ENCODE assay signal across 9 cellular contexts in the genomic region with DNA sequence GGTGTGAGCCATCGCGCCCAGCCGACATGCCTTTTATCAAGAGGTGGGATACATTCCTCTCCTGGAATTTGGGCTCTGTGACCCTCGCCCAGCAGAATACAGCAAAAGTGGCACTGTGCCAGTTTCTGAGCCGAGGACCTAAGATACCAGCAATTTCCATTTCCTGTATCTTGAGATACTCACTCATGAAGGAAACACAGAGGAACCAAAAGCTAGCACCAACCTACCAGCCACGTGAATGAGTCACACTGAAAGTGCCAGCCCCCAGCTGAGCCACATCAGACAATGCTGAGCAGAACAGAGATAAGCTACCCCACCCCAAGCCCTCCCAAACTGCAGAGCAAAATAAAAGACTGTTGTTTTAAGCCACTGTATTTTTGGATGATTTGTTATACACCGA. TPM values are rescaled to one million over a fixed set of nuclear protein-coding genes. Genes with fewer than 3 reads are reported as not detected.
DNase-seq lines count a peak whose midpoint lies in the region; ATAC-seq, FAIRE-seq and TF ChIP-seq lines count a peak whose summit lies in the region.
"Had no signal": no experiment of that assay in that cellular context is flagged by ENCODE, and none has a peak within 500 bp of the region (broad histone marks: within the 10 kb centered on the region; RNA-seq: fewer than 3 reads in every experiment).

No MANE protein-coding gene starts in this region.

- H3K9me3 Mint-ChIP-seq in activated T-helper 17 cell treated with anti-CD3 and anti-CD28 coated beads, Interleukin-2, amount 50 U/mL, for 72 hours: no peaks in the 10 kb centered on the region

- H3K36me3 ChIP-seq in Panc1 (ENCODE audit: control insufficient read depth, insufficient read depth, low read length): no peaks in the 10 kb centered on the region
- peaks cover 1 to 20% of the 10 kb centered on the region in 2 experiments; a peak in 4 of 5 replicates for H3K36me3 ChIP-seq in HepG2 (replicated peaks in 1 of 2; ENCODE audit: control insufficient read depth in 1 of 2, insufficient read depth in 2 of 2, low read length in 2 of 2)
- H3K36me3 ChIP-seq in right atrium auricular region: peaks cover 7% of the 10 kb centered on the region
- H3K36me3 ChIP-seq: thoracic aorta had no signal

- H3K36me3 Mint-ChIP-seq in activated T-helper 17 cell treated with anti-CD3 and anti-CD28 coated beads, Interleukin-2, amount 50 U/mL, for 72 hours (ENCODE audit: low read depth): peaks cover 40% of the 10 kb centered on the region

- no peak for TF ChIP-seq CTCF in Panc1 (IDR thresholded peaks at IDR 0.05)
- no peak for TF ChIP-seq CTCF in HepG2 (CRISPR knock-in tag; IDR thresholded peaks at IDR 0.05)
- TF ChIP-seq CTCF in right atrium auricular region (IDR thresholded peaks at IDR 0.05): no peak

- H3K9me3 ChIP-seq in Panc1 (ENCODE audit: control insufficient read depth, insufficient read depth, low read depth, low read length) (no peaks in the 10 kb centered on the region), HepG2 (ENCODE audit: low read length) (no peaks in the 10 kb centered on the region), right atrium auricular region (no peaks in the 10 kb centered on the region)
- H3K9me3 ChIP-seq: thoracic aorta had no signal

- H3K4me1 ChIP-seq in Panc1 (ENCODE audit: control insufficient read depth, insufficient read depth, low read length) (no peaks in the 10 kb centered on the region), HepG2 (ENCODE audit: insufficient read depth, low read length) (peaks cover 16% of the 10 kb centered on the region), right atrium auricular region (peaks cover 0 to 4% of the 10 kb centered on the region in 2 donors)

- FAIRE-seq in HepG2 (lab: Jason Lieb, UNC): no peak

- in situ Hi-C loops in Panc1 (cut with HindIII; ENCODE audit: low pct_unique_long_range_greater_than_20kb, low sequenced_read_pairs): no loop called here
- in situ Hi-C loops in HepG2 (cut with HindIII; ENCODE audit: extremely low pct_ligation_motif_present, low pct_unique_long_range_greater_than_20kb): no loop called here

- 92% methylated on average over 7 of the region's 7 CpGs for WGBS in HepG2 (ENCODE audit: low lambda C conversion rate)

- TF ChIP-seq EP300 in HepG2 (IDR thresholded peaks at IDR 0.05; ENCODE audit: low read depth in 2 of 2, low read length in 2 of 2): no peak
- no peak for TF ChIP-seq EP300 in HepG2 (CRISPR knock-in tag; IDR thresholded peaks at IDR 0.05; ENCODE audit: borderline replicate concordance)

- no peak for TF ChIP-seq RAD21 in HepG2 (CRISPR knock-in tag; IDR thresholded peaks at IDR 0.05)

- H2AFZ ChIP-seq in HepG2 (ENCODE audit: low read length): no peak overlapping the region

- H3K9ac ChIP-seq in HepG2 (ENCODE audit: insufficient read depth, low read depth, low read length): no peak overlapping the region

- no peaks in the 10 kb centered on the region for H3K27me3 Mint-ChIP-seq in activated T-helper 17 cell treated with anti-CD3 and anti-CD28 coated beads, Interleukin-2, amount 50 U/mL, for 72 hours

- DNase-seq in Panc1 (ENCODE audit: low read depth, low spot score): no peak
- DNase-seq in HepG2 (ENCODE audit: low spot score): peak; percentile 10
- peak; percentile 77 for DNase-seq in stimulated activated naive CD8-positive, alpha-beta T cell treated with anti-CD3 and anti-CD28 coated beads, Interleukin-15, Interleukin-2, amounts not matched to agents 100 U/mL and 50 U/mL, for 24 hours
- DNase-seq in right atrium auricular region (ENCODE audit: low spot score): no peak
- DNase-seq in NCI-H1417 (lab: John Stamatoyannopoulos, UW): no peak

- H4K20me1 ChIP-seq in HepG2 (ENCODE audit: insufficient read depth, low read length): no peaks in the 10 kb centered on the region

- intact Hi-C loops in Panc1 (cut with micrococcal nuclease; ENCODE audit: unreplicated experiment) (no loop called here), HepG2 (cut with micrococcal nuclease; ENCODE audit: unreplicated experiment) (no loop called here)

- H3K4me1 Mint-ChIP-seq in activated T-helper 17 cell treated with anti-CD3 and anti-CD28 coated beads, Interleukin-2, amount 50 U/mL, for 72 hours: peaks cover 9% of the 10 kb centered on the region

- ATAC-seq in GM18519 (IDR thresholded peaks at IDR 0.05; ENCODE audit: low FRiP score, unreplicated experiment): peak; percentile 90
- ATAC-seq in HG02884 (IDR thresholded peaks at IDR 0.05; ENCODE audit: unreplicated experiment): peak; percentile 95
- peak; percentile 65; the same call in 1 of the 2 replicates for ATAC-seq in Panc1
- peak; percentile 100 for ATAC-seq in activated T-helper 17 cell treated with anti-CD3 and anti-CD28 coated beads, Interleukin-2, amount 50 U/mL, for 72 hours (replicated peaks)
- no peak for ATAC-seq in HepG2
- ATAC-seq in stimulated activated naive CD8-positive, alpha-beta T cell treated with anti-CD3 and anti-CD28 coated beads, Interleukin-15, Interleukin-2, amounts not matched to agents 100 U/mL and 50 U/mL, for 24 hours: peak; percentile 100

- CTCF ChIA-PET in Panc1 (lab: Charles Lee) (interaction anchor here (0.9 kb wide), 1 partner anchor 23 kb away, joined by 4 read pairs; no protein-coding TSS in a partner anchor), HepG2 (lab: Yijun Ruan, JAX; ENCODE audit: low intra/inter-chr PET ratio, low total read pairs) (no interaction called here)

- H3K4me3 ChIP-seq in Panc1 (ENCODE audit: low read depth in 2 of 2, low read length in 2 of 2) (no peak overlapping the region), HepG2 (replicated peaks in 1 of 3; ENCODE audit: insufficient read depth in 1 of 3, low read depth in 2 of 3, low read length in 3 of 3) (no peak overlapping the region), right atrium auricular region (no peak overlapping the region)
- H3K4me3 ChIP-seq: thoracic aorta had no signal

- peak overlapping the region; percentile 65 for H3K27ac Mint-ChIP-seq in activated T-helper 17 cell treated with anti-CD3 and anti-CD28 coated beads, Interleukin-2, amount 50 U/mL, for 72 hours

- peak overlapping the region; percentile 52 for H3K4me3 Mint-ChIP-seq in activated T-helper 17 cell treated with anti-CD3 and anti-CD28 coated beads, Interleukin-2, amount 50 U/mL, for 72 hours

- BruUV-seq in Panc1 (replicated peaks; lab: Mats Ljungman, UMichigan) (no TSS peak), HepG2 (replicated peaks; lab: Mats Ljungman, UMichigan) (no TSS peak)

- H3K27me3 ChIP-seq in Panc1 (ENCODE audit: control insufficient read depth, insufficient read depth, low read length): no peaks in the 10 kb centered on the region
- H3K27me3 ChIP-seq in HepG2 (ENCODE audit: control insufficient read depth in 1 of 2, insufficient read depth in 2 of 2, low read length in 2 of 2): no peaks in the 10 kb centered on the region; a peak in 1 of 5 replicates
- no peaks in the 10 kb centered on the region for H3K27me3 ChIP-seq in right atrium auricular region

- TF ChIP-seq POLR2A in HepG2 (IDR thresholded peaks at IDR 0.05; ENCODE audit: insufficient read depth in 1 of 2, low read depth in 2 of 2, low read length in 2 of 2): no peak

- no peak overlapping the region for H3K27ac ChIP-seq in Panc1 (ENCODE audit: low read length)
- H3K27ac ChIP-seq in HepG2 (ENCODE audit: extremely low read length, insufficient read depth, low read length): no peak overlapping the region
- H3K27ac ChIP-seq in right atrium auricular region: no peak overlapping the region
- H3K27ac ChIP-seq: thoracic aorta had no signal

- no peaks in the 10 kb centered on the region for H3K79me2 ChIP-seq in HepG2 (ENCODE audit: insufficient read depth, low read length)

- no peak overlapping the region for H3K4me2 ChIP-seq in HepG2 (ENCODE audit: low read depth, low read length)

- POLR2A ChIA-PET in Panc1 (lab: Charles Lee): no interaction called here
- POLR2A ChIA-PET in HepG2 (lab: Yijun Ruan, JAX): no interaction called here

TF ChIP-seq in HepG2, 621 proteins besides CTCF, POLR2A, EP300 and RAD21 (continues in another document):
- TF ChIP-seq NR2C2 (CRISPR knock-in tag; IDR thresholded peaks at IDR 0.05; ENCODE audit: borderline replicate concordance): no peak

RNA-seq across cellular contexts. Expression of a gene that starts 56.3 kb away (rescaled TPM):
- total RNA-seq in Panc1 (2021; ENCODE audit: unreplicated experiment): 44.1 TPM
- polyA plus RNA-seq in Panc1 (2012; ENCODE audit: insufficient read length): 12.1 TPM
- total RNA-seq in activated T-helper 17 cell treated with anti-CD3 and anti-CD28 coated beads, Interleukin-2, amount 50 U/mL, for 72 hours: 10 to 100 TPM; 25.6 to 29.2 TPM
- total RNA-seq in HepG2 (2016; rRNA removed; fragmentation: Illumina TruSeq; extraction: Trizol): 31.0 and 43.6 TPM in 2 replicates
- total RNA-seq in HepG2 (2016; cell fraction: cytosol; rRNA removed; fragmentation: Illumina TruSeq; extraction: Trizol; ENCODE audit: low read depth): 9.3 and 13.6 TPM in 2 replicates
- 29.9 and 40.9 TPM in 2 replicates for total RNA-seq in HepG2 (2016; cell fraction: insoluble cytoplasmic fraction; rRNA removed; fragmentation: Illumina TruSeq; extraction: Trizol)
- 23.6 and 25.5 TPM in 2 replicates for total RNA-seq in HepG2 (2016; cell fraction: membrane; rRNA removed; fragmentation: Illumina TruSeq; extraction: Trizol)
- total RNA-seq in HepG2 (2016; cell fraction: nucleus; rRNA removed; fragmentation: Illumina TruSeq; extraction: Trizol): 35.3 and 37.2 TPM in 2 replicates
- polyA plus RNA-seq in HepG2 (2011; rRNA removed): 10.6 and 14.2 TPM in 2 replicates
- polyA plus RNA-seq in HepG2 (2011; cell fraction: cytosol; rRNA removed): 3.9 and 5.9 TPM in 2 replicates
- polyA plus RNA-seq in HepG2 (2011; cell fraction: nucleus; rRNA removed): 6.9 and 7.8 TPM in 2 replicates
- 8.3 and 12.1 TPM in 2 replicates for polyA plus RNA-seq in HepG2 (2012)
- polyA plus RNA-seq in HepG2 (2016; cell fraction: cytosol; fragmentation: Illumina TruSeq; extraction: Trizol; ENCODE audit: low read depth): 2.5 and 3.3 TPM in 2 replicates
- polyA plus RNA-seq in HepG2 (2016; cell fraction: insoluble cytoplasmic fraction; fragmentation: Illumina TruSeq; extraction: Trizol; ENCODE audit: low read depth): 18.3 and 18.5 TPM in 2 replicates
- 7.7 and 8.5 TPM in 2 replicates for polyA plus RNA-seq in HepG2 (2016; cell fraction: membrane; fragmentation: Illumina TruSeq; extraction: Trizol; ENCODE audit: low read depth)
- polyA plus RNA-seq in HepG2 (2016; cell fraction: nucleus; fragmentation: Illumina TruSeq; extraction: Trizol; ENCODE audit: insufficient read depth, low read depth): 15.3 and 21.2 TPM in 2 replicates
- polyA minus RNA-seq in HepG2 (2011; rRNA and poly(A)+ RNA removed; ENCODE audit: low replicate concordance): 11.8 and 27.1 TPM in 2 replicates
- polyA minus RNA-seq in HepG2 (2011; cell fraction: cytosol; rRNA and poly(A)+ RNA removed): 18.8 and 27.1 TPM in 2 replicates
- polyA minus RNA-seq in HepG2 (2011; cell fraction: nucleus; rRNA and poly(A)+ RNA removed): 35.0 and 37.0 TPM in 2 replicates
- total RNA-seq in right atrium auricular region: 10 to 100 TPM; 17.2 to 17.5 TPM

Comparison
In these comparisons a context has a peak if more than half of its experiments do, and no peak if none do; other contexts are left out.
1. DNase-seq: peak in HepG2 (single experiment) and stimulated activated naive CD8-positive, alpha-beta T cell treated with anti-CD3 and anti-CD28 coated beads, Interleukin-15, Interleukin-2, amounts not matched to agents 100 U/mL and 50 U/mL, for 24 hours (single experiment); none in Panc1 (single experiment), right atrium auricular region (single experiment) and NCI-H1417 (0 of 3).